11 cellular contexts compared by ENCODE assay signal in genomic region chr18:55318864-55319516, GRCh38.
DNase-seq lines count a peak whose midpoint lies in the region; ATAC-seq and TF ChIP-seq lines count a peak whose summit lies in the region.
"Had no signal": no experiment of that assay in that cellular context is flagged by ENCODE, and none has a peak within 500 bp of the region (broad histone marks: within the 10 kb centered on the region; RNA-seq: fewer than 3 reads in every experiment).

No MANE protein-coding gene starts in this region.

- H3K27me3 ChIP-seq in left ventricle myocardium inferior (ENCODE audit: low read depth): no peaks in the 10 kb centered on the region
- H3K27me3 ChIP-seq in ascending aorta: no peaks in the 10 kb centered on the region

- intact Hi-C loops in left ventricle myocardium inferior (cut with micrococcal nuclease) (loop anchor here (10.0 kb wide), 2 partner anchors 54 to 186 kb away; no protein-coding TSS in a partner anchor), left ventricle myocardium superior (cut with micrococcal nuclease) (no loop called here), ascending aorta (cut with DNase I) (loop anchor here (5.0 kb wide), 1 partner anchor 47 kb away; no protein-coding TSS in a partner anchor)

- no peak for ATAC-seq in left ventricle myocardium superior
- no peak for ATAC-seq in HG03108 (IDR thresholded peaks at IDR 0.05; ENCODE audit: unreplicated experiment)
- ATAC-seq in effector memory CD8-positive, alpha-beta T cell (replicated peaks): no peak

- H3K9me3 ChIP-seq in left ventricle myocardium inferior (replicated peaks): no peaks in the 10 kb centered on the region
- no peaks in the 10 kb centered on the region for H3K9me3 ChIP-seq in ascending aorta

- peaks cover 12 to 21% of the 10 kb centered on the region in 2 donors for H3K27me3 Mint-ChIP-seq in effector memory CD8-positive, alpha-beta T cell

- TF ChIP-seq CTCF in left ventricle myocardium inferior (IDR thresholded peaks at IDR 0.05; ENCODE audit: borderline replicate concordance): no peak
- no peak for TF ChIP-seq CTCF in ascending aorta (IDR thresholded peaks at IDR 0.05)

- H3K36me3 Mint-ChIP-seq in effector memory CD8-positive, alpha-beta T cell (ENCODE audit: insufficient read depth): no peaks in the 10 kb centered on the region

- H3K36me3 ChIP-seq in left ventricle myocardium inferior (no peaks in the 10 kb centered on the region), ascending aorta (no peaks in the 10 kb centered on the region), urinary bladder (ENCODE audit: insufficient read depth) (no peaks in the 10 kb centered on the region)
- H3K36me3 ChIP-seq: WERI-Rb-1 had no signal

- peak overlapping the region; percentile 98 for H3K27ac ChIP-seq in left ventricle myocardium inferior (replicated peaks)
- peak overlapping the region; percentile 78 to 92 for H3K27ac ChIP-seq in ascending aorta
- peak overlapping the region; percentile 59 for H3K27ac ChIP-seq in urinary bladder (ENCODE audit: low read depth)
- H3K27ac ChIP-seq: WERI-Rb-1 had no signal

- H3K4me1 ChIP-seq in left ventricle myocardium inferior (peaks cover 74% of the 10 kb centered on the region), ascending aorta (peaks cover 4 to 36% of the 10 kb centered on the region in 2 donors), urinary bladder (ENCODE audit: insufficient read depth) (no peaks in the 10 kb centered on the region)

- H3K9me3 Mint-ChIP-seq in effector memory CD8-positive, alpha-beta T cell: peaks cover 4 to 11% of the 10 kb centered on the region in 2 donors

- H3K4me3 Mint-ChIP-seq in effector memory CD8-positive, alpha-beta T cell: no peak overlapping the region

- peak overlapping the region; percentile 76 for H3K4me3 ChIP-seq in left ventricle myocardium inferior
- peak overlapping the region; percentile 67 to 69 for H3K4me3 ChIP-seq in ascending aorta
- H3K4me3 ChIP-seq in urinary bladder (ENCODE audit: low read depth, low read length): peak overlapping the region; percentile 33

- peaks cover 0 to 4% of the 10 kb centered on the region in 2 donors for H3K4me1 Mint-ChIP-seq in effector memory CD8-positive, alpha-beta T cell (ENCODE audit: low read depth in 2 of 2)

- 47% methylated on average over 4 of the region's 4 CpGs for WGBS in urinary bladder

- DNase-seq in left ventricle myocardium inferior: no peak
- no peak for DNase-seq in left ventricle myocardium superior
- no peak for DNase-seq in ascending aorta (ENCODE audit: low spot score in 2 of 2)
- DNase-seq in lung microvascular endothelial cell (ENCODE audit: low read depth in 2 of 2): peak; percentile 75 to 85
- DNase-seq in SIG-M5 treated with dmso at 0.1 percent for 504 hours (lab: John Stamatoyannopoulos, UW; ENCODE audit: unreplicated experiment): no peak
- DNase-seq in effector memory CD8-positive, alpha-beta T cell: no peak
- DNase-seq: COR-L47, GOT3, WERI-Rb-1 had no signal

- no peak overlapping the region for H3K27ac Mint-ChIP-seq in effector memory CD8-positive, alpha-beta T cell

Comparison
In these comparisons a context has a peak if more than half of its experiments do, and no peak if none do; other contexts are left out.
1. DNase-seq: peak in lung microvascular endothelial cell (2 of 2); none in left ventricle myocardium inferior (single experiment), left ventricle myocardium superior (single experiment), ascending aorta (0 of 2), SIG-M5 treated with dmso at 0.1 percent for 504 hours (single experiment) and effector memory CD8-positive, alpha-beta T cell (0 of 3).
2. Peak in every context shown above with its lines, with median percentiles within 50 percentile points of each other: H3K27ac ChIP-seq and H3K4me3 ChIP-seq.